Comparison of ENCODE assay signal across 8 cellular contexts in genomic region chr6:63636516-63636968, GRCh38. TPM values are rescaled to one million over a fixed set of nuclear protein-coding genes. Genes with fewer than 3 reads are reported as not detected.
DNase-seq lines count a peak whose midpoint lies in the region; ATAC-seq and TF ChIP-seq lines count a peak whose summit lies in the region.

No MANE protein-coding gene starts in this region.

- peaks cover 56% of the 10 kb centered on the region for H3K4me1 Mint-ChIP-seq in activated naive CD8-positive, alpha-beta T cell (ENCODE audit: low read depth)

- peak in 5 of 8 donors; percentile 8 to 52 (median 34) for ATAC-seq in heart right ventricle

- H3K27me3 Mint-ChIP-seq in activated naive CD8-positive, alpha-beta T cell: no peaks in the 10 kb centered on the region

- H3K9me3 ChIP-seq in BE2C (no peaks in the 10 kb centered on the region), HUES64 (ENCODE audit: insufficient read depth, low read depth, low read length) (no peaks in the 10 kb centered on the region), heart right ventricle (no peaks in the 10 kb centered on the region)

- intact Hi-C loops in heart right ventricle (cut with DNase I): loop anchor here in 7 of 10 donors (1.0 to 10.0 kb wide), 6 partner anchors 41 to 64 kb away; partner anchors contain the start of genes LOC128125822 (in 4 of the 7) and PTP4A1 (in 4 of the 7)
- intact Hi-C loops in posterior vena cava (cut with DNase I): loop anchor here in 1 of 2 donors (10.0 kb wide), 1 partner anchor 62 kb away; the partner anchor contains the start of genes LOC128125822 and PTP4A1

- H3K36me3 ChIP-seq in BE2C (no peaks in the 10 kb centered on the region), HUES64 (ENCODE audit: insufficient read depth, low read length) (no peaks in the 10 kb centered on the region; the same call in 1 of the 2 replicates), heart right ventricle (peaks cover 0 to under 1% (median 0%) of the 10 kb centered on the region in 9 donors), urinary bladder (ENCODE audit: insufficient read depth) (no peaks in the 10 kb centered on the region)

- H3K4me3 ChIP-seq in BE2C (ENCODE audit: low read depth, low read length) (peak overlapping the region; percentile 91), HUES64 (ENCODE audit: low read length) (peak overlapping the region; percentile 100), heart right ventricle (peak overlapping the region; percentile 79 to 97 (median 88)), urinary bladder (ENCODE audit: low read depth, low read length) (peak overlapping the region; percentile 93)

- 1% methylated on average over 23 of the region's 23 CpGs for WGBS in HUES64
- WGBS in heart right ventricle, 2 donors: 0% methylated on average over 23 of the region's 23 CpGs
- under 1% methylated on average over 23 of the region's 23 CpGs for WGBS in urinary bladder

- H3K4me1 ChIP-seq in BE2C (peaks cover 15% of the 10 kb centered on the region), HUES64 (ENCODE audit: insufficient read depth, low read length) (peaks cover 53% of the 10 kb centered on the region), heart right ventricle (peaks cover 3 to 50% (median 47%) of the 10 kb centered on the region in 9 donors), urinary bladder (ENCODE audit: insufficient read depth) (no peaks in the 10 kb centered on the region)

- peak; percentile 42 for DNase-seq in BE2C
- peak; percentile 55 for DNase-seq in GM20000 (ENCODE audit: low spot score)
- peak; percentile 30 to 58 for DNase-seq in heart right ventricle
- peak; percentile 83 for DNase-seq in posterior vena cava (ENCODE audit: low spot score)

- no peaks in the 10 kb centered on the region for H3K9me3 Mint-ChIP-seq in activated naive CD8-positive, alpha-beta T cell (ENCODE audit: low read depth)

- H3K27me3 ChIP-seq in BE2C: no peaks in the 10 kb centered on the region
- peaks cover 26% of the 10 kb centered on the region for H3K27me3 ChIP-seq in HUES64 (ENCODE audit: insufficient read depth, low read length)
- H3K27me3 ChIP-seq in heart right ventricle: no peaks in the 10 kb centered on the region

- peak overlapping the region; percentile 97 for H3K4me3 Mint-ChIP-seq in activated naive CD8-positive, alpha-beta T cell

- H3K9ac ChIP-seq in HUES64 (ENCODE audit: low read depth, low read length): peak overlapping the region; percentile 98

- TF ChIP-seq CTCF in BE2C (IDR thresholded peaks at IDR 0.05; ENCODE audit: low read depth, low read length): no peak
- no peak for TF ChIP-seq CTCF in GM20000 (IDR thresholded peaks at IDR 0.05; ENCODE audit: extremely low read depth, missing control alignments)
- TF ChIP-seq CTCF in heart right ventricle (IDR thresholded peaks at IDR 0.05): no peak

- 0 out of 2 replicates have a peak, but pooled peaks have one; percentile 22 for TF ChIP-seq POLR2A in Raji (IDR thresholded peaks at IDR 0.05; ENCODE audit: insufficient read depth, low read depth, low read length)

- peak overlapping the region; percentile 98 for H3K27ac Mint-ChIP-seq in activated naive CD8-positive, alpha-beta T cell

- no peaks in the 10 kb centered on the region for H3K36me3 Mint-ChIP-seq in activated naive CD8-positive, alpha-beta T cell

- peak overlapping the region; percentile 97 for H3K27ac ChIP-seq in HUES64 (ENCODE audit: low read depth, low read length)
- H3K27ac ChIP-seq in heart right ventricle: peak overlapping the region; percentile 87 to 99 (median 96)
- H3K27ac ChIP-seq in urinary bladder (ENCODE audit: low read depth): peak overlapping the region; percentile 91

RNA-seq across cellular contexts. Expression of gene PHF3, which starts 0.9 kb away (rescaled TPM):
- polyA plus RNA-seq in BE2C (2012; ENCODE audit: insufficient read depth, insufficient read length, low read depth): 11.3 TPM
- 32.1 TPM for polyA plus RNA-seq in HUES64 (2013, experiment 1 of 2)
- 35.1 TPM for polyA plus RNA-seq in HUES64 (2013, experiment 2 of 2)
- 10 to 100 TPM; 25.8 to 46.3 (median 41.0) TPM for total RNA-seq in heart right ventricle
- 1 to 10 TPM; 4.3 to 9.0 TPM for polyA plus RNA-seq in heart right ventricle
- 10 to 100 TPM; 41.0 to 44.8 TPM for total RNA-seq in posterior vena cava
- total RNA-seq in urinary bladder: 124 TPM
- polyA plus RNA-seq in urinary bladder: 21.9 TPM

Comparison
In these comparisons a context has a peak if more than half of its experiments do, and no peak if none do; other contexts are left out.
1. Peak in every context shown above with its lines: DNase-seq, ATAC-seq, H3K4me3 ChIP-seq and H3K27ac ChIP-seq.